ENCODE assay signal across 27 cellular contexts in the genomic region with DNA sequence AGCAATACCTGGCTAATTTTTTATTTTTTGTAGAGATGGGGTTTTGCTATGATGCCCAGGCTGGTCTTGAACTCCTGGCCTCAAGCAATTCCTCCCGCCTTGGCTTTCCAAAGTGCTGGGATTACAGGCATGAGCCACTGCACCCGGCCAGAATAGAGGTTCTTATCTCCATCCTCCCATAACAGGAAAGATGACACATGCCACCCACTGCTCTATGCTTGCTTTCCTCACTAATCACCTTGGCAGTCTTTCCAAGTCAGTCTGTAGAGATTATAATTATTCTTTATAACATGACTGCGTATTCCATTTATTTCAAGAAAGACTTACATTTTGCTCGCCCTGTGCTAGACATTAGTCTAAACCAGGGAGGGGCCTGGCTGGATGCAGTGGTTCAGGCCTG. TPM values are rescaled to one million over a fixed set of nuclear protein-coding genes. Genes with fewer than 3 reads are reported as not detected.
A peak's percentile ranks its signal among the peaks of the same experiment; 100 is the strongest.
DNase-seq lines count a peak whose midpoint lies in the region; ATAC-seq, FAIRE-seq and TF ChIP-seq lines count a peak whose summit lies in the region.
"Had no signal": no experiment of that assay in that cellular context is flagged by ENCODE, and none has a peak within 500 bp of the region (broad histone marks: within the 10 kb centered on the region; RNA-seq: fewer than 3 reads in every experiment).

No MANE protein-coding gene starts in this region.

- peaks cover 0 to 8% (median 0%) of the 10 kb centered on the region in 11 experiments; a peak in 7 of 22 replicates for H3K9me3 ChIP-seq in BLaER1 treated with 17β-estradiol and CSF1 and Interleukin-3, amounts not matched to agents 10 nM and 100 nM (replicated peaks in 1 of 11)
- no peaks in the 10 kb centered on the region for H3K9me3 ChIP-seq in kidney (ENCODE audit: control insufficient read depth in 1 of 2, low read length in 2 of 2)
- H3K9me3 ChIP-seq: BE2C, heart left ventricle, upper lobe of left lung had no signal

- no peaks in the 10 kb centered on the region for H3K27me3 ChIP-seq in BLaER1 treated with 17β-estradiol and CSF1 and Interleukin-3, amounts not matched to agents 10 nM and 100 nM
- H3K27me3 ChIP-seq: BE2C, upper lobe of left lung had no signal

- POLR2A ChIA-PET in activated CD4-positive, alpha-beta T cell treated with anti-CD3 and anti-CD28 coated beads for 36 hours (lab: Charles Lee), result interaction anchor here (0.7 kb wide), 1 partner anchor 298 kb away, joined by 3 read pairs; no protein-coding TSS in a partner anchor

- H3K36me3 Mint-ChIP-seq in activated CD4-positive, alpha-beta T cell treated with anti-CD3 and anti-CD28 coated beads for 36 hours (ENCODE audit: low read depth), result peaks cover 40% of the 10 kb centered on the region
- H3K36me3 Mint-ChIP-seq in activated T-helper 2 cell treated with anti-CD3 and anti-CD28 coated beads, Interferon-gamma antibody, Interleukin-2, Interleukin-4, amounts not matched to agents 10 μg/mL and 5 μg/mL and 100 μg/mL, durations not matched to agents 14 hours and 24 hours and 36 hours (ENCODE audit: low read depth), result peaks cover 58% of the 10 kb centered on the region

- peaks cover 91 to 100% (median 98%) of the 10 kb centered on the region in 11 experiments for H4K20me1 ChIP-seq in BLaER1 treated with 17β-estradiol and CSF1 and Interleukin-3, amounts not matched to agents 10 nM and 100 nM

- no peaks in the 10 kb centered on the region for H3K27me3 Mint-ChIP-seq in activated CD4-positive, alpha-beta T cell treated with anti-CD3 and anti-CD28 coated beads for 36 hours
- H3K27me3 Mint-ChIP-seq in activated T-helper 2 cell treated with anti-CD3 and anti-CD28 coated beads, Interferon-gamma antibody, Interleukin-2, Interleukin-4, amounts not matched to agents 10 μg/mL and 5 μg/mL and 100 μg/mL, durations not matched to agents 14 hours and 24 hours and 36 hours (ENCODE audit: low read depth), result no peaks in the 10 kb centered on the region
- H3K27me3 Mint-ChIP-seq: naive B cell had no signal

- H3K27ac Mint-ChIP-seq in activated CD4-positive, alpha-beta T cell treated with anti-CD3 and anti-CD28 coated beads for 36 hours, result peak overlapping the region; percentile 33
- peak overlapping the region; percentile 38 for H3K27ac Mint-ChIP-seq in activated T-helper 2 cell treated with anti-CD3 and anti-CD28 coated beads, Interferon-gamma antibody, Interleukin-2, Interleukin-4, amounts not matched to agents 10 μg/mL and 5 μg/mL and 100 μg/mL, durations not matched to agents 14 hours and 24 hours and 36 hours

- H3K4me2 ChIP-seq in BLaER1 treated with 17β-estradiol and CSF1 and Interleukin-3, amounts not matched to agents 10 nM and 100 nM, result peak overlapping the region in 10 of 11 experiments; percentile 33 to 73 (median 52); a peak in 11 of 22 replicates

- H3K9me3 Mint-ChIP-seq in activated CD4-positive, alpha-beta T cell treated with anti-CD3 and anti-CD28 coated beads for 36 hours (ENCODE audit: low read depth), result peaks cover 4% of the 10 kb centered on the region
- H3K9me3 Mint-ChIP-seq in activated T-helper 2 cell treated with anti-CD3 and anti-CD28 coated beads, Interferon-gamma antibody, Interleukin-2, Interleukin-4, amounts not matched to agents 10 μg/mL and 5 μg/mL and 100 μg/mL, durations not matched to agents 14 hours and 24 hours and 36 hours, result peaks cover 3% of the 10 kb centered on the region

- peaks cover 63% of the 10 kb centered on the region for H3K4me1 Mint-ChIP-seq in activated CD4-positive, alpha-beta T cell treated with anti-CD3 and anti-CD28 coated beads for 36 hours
- H3K4me1 Mint-ChIP-seq in activated T-helper 2 cell treated with anti-CD3 and anti-CD28 coated beads, Interferon-gamma antibody, Interleukin-2, Interleukin-4, amounts not matched to agents 10 μg/mL and 5 μg/mL and 100 μg/mL, durations not matched to agents 14 hours and 24 hours and 36 hours (ENCODE audit: low read depth), result peaks cover 39% of the 10 kb centered on the region

- no peak overlapping the region for H3K4me3 ChIP-seq in BLaER1 treated with 17β-estradiol and CSF1 and Interleukin-3, amounts not matched to agents 10 nM and 100 nM
- H3K4me3 ChIP-seq in kidney (ENCODE audit: low read length in 2 of 2), result no peak overlapping the region
- H3K4me3 ChIP-seq: heart left ventricle, upper lobe of left lung had no signal

- 0 out of 22 replicates have a peak overlapping the region, but pooled peaks of 1 of the 11 experiments have one; percentile 21 for H3K27ac ChIP-seq in BLaER1 treated with 17β-estradiol and CSF1 and Interleukin-3, amounts not matched to agents 10 nM and 100 nM
- no peak overlapping the region for H3K27ac ChIP-seq in kidney (ENCODE audit: low read depth in 2 of 2, low read length in 2 of 2)
- H3K27ac ChIP-seq: heart left ventricle, parathyroid adenoma, RWPE1, upper lobe of left lung had no signal

- peaks cover 33 to 84% (median 42%) of the 10 kb centered on the region in 10 experiments for H3K4me1 ChIP-seq in BLaER1 treated with 17β-estradiol and CSF1 and Interleukin-3, amounts not matched to agents 10 nM and 100 nM
- H3K4me1 ChIP-seq in kidney (ENCODE audit: control insufficient read depth in 1 of 2, insufficient read depth in 1 of 2, low read depth in 1 of 2, low read length in 2 of 2), result no peaks in the 10 kb centered on the region
- H3K4me1 ChIP-seq: BE2C had no signal

- peaks cover 74 to 90% (median 81%) of the 10 kb centered on the region in 11 experiments for H3K36me3 ChIP-seq in BLaER1 treated with 17β-estradiol and CSF1 and Interleukin-3, amounts not matched to agents 10 nM and 100 nM
- no peaks in the 10 kb centered on the region for H3K36me3 ChIP-seq in kidney (ENCODE audit: control insufficient read depth in 1 of 2, insufficient read depth in 2 of 2, low read length in 2 of 2)
- H3K36me3 ChIP-seq: BE2C, upper lobe of left lung had no signal

- H3K4me3 Mint-ChIP-seq in activated CD4-positive, alpha-beta T cell treated with anti-CD3 and anti-CD28 coated beads for 36 hours, result no peak overlapping the region
- H3K4me3 Mint-ChIP-seq in activated T-helper 2 cell treated with anti-CD3 and anti-CD28 coated beads, Interferon-gamma antibody, Interleukin-2, Interleukin-4, amounts not matched to agents 10 μg/mL and 5 μg/mL and 100 μg/mL, durations not matched to agents 14 hours and 24 hours and 36 hours (ENCODE audit: low read depth), result no peak overlapping the region

- DNase-seq in activated CD4-positive, alpha-beta T cell treated with anti-CD3 and anti-CD28 coated beads for 36 hours, result no peak
- DNase-seq in activated CD4-positive, alpha-beta T cell treated with anti-CD3 and anti-CD28 coated beads, Interleukin-2, amount 50 U/mL, for 1 hour, result no peak
- peak; percentile 66 for DNase-seq in NCI-H226
- no peak for DNase-seq in activated T-helper 2 cell treated with anti-CD3 and anti-CD28 coated beads, Interferon-gamma antibody, Interleukin-2, Interleukin-4, amounts not matched to agents 10 μg/mL and 5 μg/mL and 100 μg/mL, durations not matched to agents 14 hours and 24 hours and 36 hours (ENCODE audit: low spot score)
- no peak for DNase-seq in kidney
- DNase-seq in NCI-H1694 (lab: John Stamatoyannopoulos, UW), result no peak
- DNase-seq: activated CD4-positive, CD25-positive, alpha-beta regulatory T cell treated with anti-CD3 and anti-CD28 coated beads, Interleukin-2, amount 50 U/mL, for 72 hours; BE2C; Calu3; central memory CD4-positive, alpha-beta T cell; heart left ventricle; Kasumi-1; naive B cell; NCI-H1105; NCI-H510A; T1000; upper lobe of left lung had no signal

- no peak for TF ChIP-seq CTCF in kidney (IDR thresholded peaks at IDR 0.05; ENCODE audit: borderline replicate concordance, extremely low read depth, insufficient read depth)

- peak; percentile 65 for ATAC-seq in activated CD4-positive, alpha-beta T cell treated with anti-CD3 and anti-CD28 coated beads for 36 hours
- ATAC-seq in HG03045 (IDR thresholded peaks at IDR 0.05; ENCODE audit: unreplicated experiment), result no peak
- ATAC-seq: heart left ventricle, left lobe of liver, sciatic nerve, SK-N-SH treated with all-trans-retinoic acid at 6 μM for 48 hours had no signal

- intact Hi-C loops in activated CD4-positive, alpha-beta T cell treated with anti-CD3 and anti-CD28 coated beads for 36 hours (cut with DNase I, micrococcal nuclease), result no loop called here
- intact Hi-C loops in activated T-helper 2 cell treated with anti-CD3 and anti-CD28 coated beads, Interferon-gamma antibody, Interleukin-2, Interleukin-4, amounts not matched to agents 10 μg/mL and 5 μg/mL and 100 μg/mL, durations not matched to agents 14 hours and 24 hours and 36 hours (cut with micrococcal nuclease), result no loop called here
- intact Hi-C loops in kidney (cut with DNase I), result no loop called here

- CTCF ChIA-PET in activated CD4-positive, alpha-beta T cell treated with anti-CD3 and anti-CD28 coated beads for 36 hours (lab: Charles Lee), result interaction anchor here (1.2 kb wide), 1 partner anchor 10 kb away, joined by 5 read pairs; no protein-coding TSS in a partner anchor

- 0 out of 22 replicates have a peak overlapping the region, but pooled peaks of 2 of the 11 experiments have one; percentile 18 to 39 for H3K9ac ChIP-seq in BLaER1 treated with 17β-estradiol and CSF1 and Interleukin-3, amounts not matched to agents 10 nM and 100 nM
- no peak overlapping the region for H3K9ac ChIP-seq in kidney (ENCODE audit: low read length in 2 of 2)
- H3K9ac ChIP-seq: parathyroid adenoma had no signal

- FAIRE-seq in kidney (lab: Jason Lieb, UNC), result no peak
- FAIRE-seq: A204.1, astrocyte, endothelial cell of umbilical vein had no signal

RNA-seq across cellular contexts. Expression of gene VAV1, which starts 6.7 kb away (rescaled TPM):
- total RNA-seq in activated CD4-positive, alpha-beta T cell treated with anti-CD3 and anti-CD28 coated beads for 36 hours, result 10 to 100 TPM; 73.4 to 90.8 TPM
- 68.9 and 69.7 TPM in 2 replicates for total RNA-seq in activated T-helper 2 cell treated with anti-CD3 and anti-CD28 coated beads, Interferon-gamma antibody, Interleukin-2, Interleukin-4, amounts not matched to agents 10 μg/mL and 5 μg/mL and 100 μg/mL, durations not matched to agents 14 hours and 24 hours and 36 hours
- 15.5 TPM for total RNA-seq in kidney
- polyA plus RNA-seq in kidney (ENCODE audit: insufficient read depth, low read depth, low replicate concordance), result 0.90 TPM
- total RNA-seq: astrocyte, endothelial cell of umbilical vein had no signal
- polyA plus RNA-seq: endothelial cell of umbilical vein had no signal

RNA-seq across cellular contexts. Expression of gene SH2D3A, which starts 12.0 kb away (rescaled TPM):
- total RNA-seq in activated CD4-positive, alpha-beta T cell treated with anti-CD3 and anti-CD28 coated beads for 36 hours, result 10 to 100 TPM; 20.7 to 23.2 TPM
- 7.7 and 8.7 TPM in 2 replicates for total RNA-seq in activated T-helper 2 cell treated with anti-CD3 and anti-CD28 coated beads, Interferon-gamma antibody, Interleukin-2, Interleukin-4, amounts not matched to agents 10 μg/mL and 5 μg/mL and 100 μg/mL, durations not matched to agents 14 hours and 24 hours and 36 hours
- total RNA-seq in kidney, result 35.4 TPM
- polyA plus RNA-seq in kidney (ENCODE audit: insufficient read depth, low read depth, low replicate concordance), result 12.5 TPM

RNA-seq across cellular contexts. Expression of gene TRIP10, which starts 39.7 kb away (rescaled TPM):
- 10 to 100 TPM; 45.1 to 50.0 TPM for total RNA-seq in activated CD4-positive, alpha-beta T cell treated with anti-CD3 and anti-CD28 coated beads for 36 hours
- total RNA-seq in activated T-helper 2 cell treated with anti-CD3 and anti-CD28 coated beads, Interferon-gamma antibody, Interleukin-2, Interleukin-4, amounts not matched to agents 10 μg/mL and 5 μg/mL and 100 μg/mL, durations not matched to agents 14 hours and 24 hours and 36 hours, result 55.2 and 64.7 TPM in 2 replicates
- 92.9 TPM for total RNA-seq in kidney
- 57.5 TPM for polyA plus RNA-seq in kidney (ENCODE audit: insufficient read depth, low read depth, low replicate concordance)

RNA-seq across cellular contexts. Expression of gene GPR108, which starts 41.8 kb away (rescaled TPM):
- 10 to 100 TPM; 58.8 to 59.9 TPM for total RNA-seq in activated CD4-positive, alpha-beta T cell treated with anti-CD3 and anti-CD28 coated beads for 36 hours
- 90.4 and 95.4 TPM in 2 replicates for total RNA-seq in activated T-helper 2 cell treated with anti-CD3 and anti-CD28 coated beads, Interferon-gamma antibody, Interleukin-2, Interleukin-4, amounts not matched to agents 10 μg/mL and 5 μg/mL and 100 μg/mL, durations not matched to agents 14 hours and 24 hours and 36 hours
- total RNA-seq in kidney, result 113 TPM
- polyA plus RNA-seq in kidney (ENCODE audit: insufficient read depth, low read depth, low replicate concordance), result 144 TPM

RNA-seq across cellular contexts. Expression of gene C3, which starts 58.8 kb away (rescaled TPM):
- 1 to 10 TPM in 1 of 2 experiments, under 1 TPM in 1; 0.93 to 1.0 TPM for total RNA-seq in activated CD4-positive, alpha-beta T cell treated with anti-CD3 and anti-CD28 coated beads for 36 hours
- total RNA-seq in activated T-helper 2 cell treated with anti-CD3 and anti-CD28 coated beads, Interferon-gamma antibody, Interleukin-2, Interleukin-4, amounts not matched to agents 10 μg/mL and 5 μg/mL and 100 μg/mL, durations not matched to agents 14 hours and 24 hours and 36 hours, result 4.4 and 6.3 TPM in 2 replicates
- 3,831 TPM for total RNA-seq in kidney
- polyA plus RNA-seq in kidney (ENCODE audit: insufficient read depth, low read depth, low replicate concordance), result 452 TPM
- total RNA-seq: endothelial cell of umbilical vein had no signal
